28 cellular contexts compared by ENCODE assay signal in the genomic region with DNA sequence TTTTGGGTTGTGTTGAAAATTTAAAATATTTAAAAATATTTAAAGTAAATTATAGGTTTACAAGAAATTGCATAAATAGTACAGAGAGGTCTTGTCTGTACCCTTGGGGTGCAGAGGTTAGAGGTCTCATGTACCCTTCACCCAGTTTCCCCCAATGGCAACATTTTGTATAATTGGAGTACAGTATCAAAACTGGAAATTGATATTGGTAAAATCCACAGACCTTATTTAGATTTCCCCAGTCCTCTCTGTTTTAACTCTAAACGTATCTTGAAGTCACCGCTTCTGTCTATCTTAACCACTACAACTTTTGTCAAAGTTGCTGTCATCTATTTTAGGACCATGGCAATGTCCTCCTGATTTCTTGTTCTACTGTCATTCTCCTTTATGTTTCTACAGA.
"Had no signal": no experiment of that assay in that cellular context is flagged by ENCODE, and none has a peak within 500 bp of the region (broad histone marks: within the 10 kb centered on the region; RNA-seq: fewer than 3 reads in every experiment).

No MANE protein-coding gene starts in this region.

- H3K4me1 ChIP-seq: colonic mucosa, gastrocnemius medialis, heart left ventricle, heart right ventricle had no signal

- DNase-seq: colonic mucosa; cortex of kidney; dermis blood vessel endothelial cell; dorsolateral prefrontal cortex; effector CD4-positive, alpha-beta T cell; effector CD8-positive, alpha-beta T cell; effector memory CD4-positive, alpha-beta T cell; effector memory CD8-positive, alpha-beta T cell; endodermal cell; erythroblast; esophagus squamous epithelium; foreskin fibroblast; foreskin keratinocyte; foreskin melanocyte; gastrocnemius medialis; glutamatergic neuron; head of caudate nucleus; heart left ventricle; heart right ventricle had no signal

- H3K36me3 ChIP-seq: colonic mucosa, esophagus squamous epithelium, gastrocnemius medialis, heart left ventricle, heart right ventricle had no signal

- FAIRE-seq: endometrium, endothelial cell of umbilical vein, frontal cortex had no signal

- H3K4me3 ChIP-seq: colonic mucosa, coronary artery, dorsolateral prefrontal cortex, esophagus muscularis mucosa, esophagus squamous epithelium, gastrocnemius medialis, gastroesophageal sphincter, heart left ventricle, heart right ventricle, hepatocyte had no signal

- H3K27ac ChIP-seq: colonic mucosa, coronary artery, dorsolateral prefrontal cortex, epithelial cell of prostate, esophagus muscularis mucosa, esophagus squamous epithelium, foreskin keratinocyte, gastrocnemius medialis, gastroesophageal sphincter, heart left ventricle, heart right ventricle, hepatocyte had no signal

- H3K9me3 ChIP-seq: colonic mucosa, esophagus muscularis mucosa, esophagus squamous epithelium, gastrocnemius medialis, gastroesophageal sphincter, heart right ventricle had no signal

- ATAC-seq: effector memory CD8-positive, alpha-beta T cell; esophagus mucosa; foreskin keratinocyte; gastrocnemius medialis; gastroesophageal sphincter; heart left ventricle; heart right ventricle had no signal
